Comparison of ENCODE assay signal across 15 cellular contexts in the genomic region with DNA sequence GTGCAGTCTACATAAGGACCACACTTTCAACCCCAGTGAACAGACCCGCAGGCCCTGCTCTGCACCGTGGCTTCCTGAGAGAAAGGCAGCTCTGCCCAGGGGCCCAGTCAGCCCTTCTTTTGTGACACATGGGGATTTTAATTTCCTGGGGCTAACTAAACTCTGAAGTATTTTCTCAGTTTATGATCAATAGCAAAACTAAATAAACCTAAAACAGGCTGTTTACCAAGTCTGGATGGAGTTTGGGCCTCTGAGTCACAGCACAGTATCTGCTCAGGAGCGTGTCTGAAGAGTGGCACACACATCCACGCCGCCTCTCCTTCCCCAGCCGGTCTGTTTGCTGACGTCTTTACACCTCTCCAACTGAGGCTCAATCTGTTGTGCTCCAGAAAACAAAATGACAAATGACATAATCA.
DNase-seq lines count a peak whose midpoint lies in the region; ATAC-seq, FAIRE-seq and TF ChIP-seq lines count a peak whose summit lies in the region.
"Had no signal": no experiment of that assay in that cellular context is flagged by ENCODE, and none has a peak within 500 bp of the region (broad histone marks: within the 10 kb centered on the region; RNA-seq: fewer than 3 reads in every experiment).

No MANE protein-coding gene starts in this region.

- no peak overlapping the region for H3K4me2 ChIP-seq in PC-3 (ENCODE audit: low read length)

- H3K4me3 Mint-ChIP-seq in activated T-helper 1 cell treated with anti-CD3 and anti-CD28 coated beads, Interleukin-12 subunit alpha, Interleukin-12 subunit beta, Interleukin-2, Interleukin-4 antibody, amounts not matched to agents 30 ng/mL and 10 ng/mL and 1 ng/mL, durations not matched to agents 14 hours and 24 hours and 36 hours: peak overlapping the region; percentile 42
- H3K4me3 Mint-ChIP-seq in endodermal cell: no peak overlapping the region

- intact Hi-C loops in PC-3 (cut with micrococcal nuclease): no loop called here
- intact Hi-C loops in activated T-helper 1 cell treated with anti-CD3 and anti-CD28 coated beads, Interleukin-12 subunit alpha, Interleukin-12 subunit beta, Interleukin-2, Interleukin-4 antibody, amounts not matched to agents 30 ng/mL and 10 ng/mL and 1 ng/mL, durations not matched to agents 14 hours and 24 hours and 36 hours (cut with micrococcal nuclease): loop anchor here (1.0 to 5.0 kb wide), 5 partner anchors 12 to 146 kb away; no protein-coding TSS in a partner anchor

- peak; percentile 7 for DNase-seq in NCI-H2029 treated with DMSO at 0.1 percent for 48 hours (lab: John Stamatoyannopoulos, UW)
- no peak for DNase-seq in NCI-H2029 (lab: John Stamatoyannopoulos, UW)
- DNase-seq in PC-3: no peak
- DNase-seq in activated T-helper 1 cell treated with anti-CD3 and anti-CD28 coated beads, Interleukin-12 subunit alpha, Interleukin-12 subunit beta, Interleukin-2, Interleukin-4 antibody, amounts not matched to agents 30 ng/mL and 10 ng/mL and 1 ng/mL, durations not matched to agents 14 hours and 24 hours and 36 hours (ENCODE audit: low spot score): no peak
- DNase-seq in occipital lobe (lab: John Stamatoyannopoulos, UW): peak; percentile 19
- no peak for DNase-seq in endodermal cell
- DNase-seq in D721Med (ENCODE audit: insufficient read length, low spot score): no peak
- no peak for DNase-seq in NCI-H2196 treated with DMSO at 0.1 percent for 48 hours (lab: John Stamatoyannopoulos, UW; ENCODE audit: unreplicated experiment)
- DNase-seq: COR-L47, glutamatergic neuron, islet precursor cell, MM.1S, NCI-H2107 had no signal

- peak overlapping the region; percentile 72 for H3K27ac Mint-ChIP-seq in activated T-helper 1 cell treated with anti-CD3 and anti-CD28 coated beads, Interleukin-12 subunit alpha, Interleukin-12 subunit beta, Interleukin-2, Interleukin-4 antibody, amounts not matched to agents 30 ng/mL and 10 ng/mL and 1 ng/mL, durations not matched to agents 14 hours and 24 hours and 36 hours
- no peak overlapping the region for H3K27ac Mint-ChIP-seq in endodermal cell

- H2AFZ ChIP-seq in PC-3 (ENCODE audit: low read length): no peak overlapping the region

- peaks cover 89% of the 10 kb centered on the region for H3K27me3 ChIP-seq in PC-3 (ENCODE audit: low read length)
- H3K27me3 ChIP-seq in endodermal cell (ENCODE audit: control insufficient read depth, insufficient read depth, low read length, poor library complexity, severe bottlenecking): no peaks in the 10 kb centered on the region

- no peak overlapping the region for H3K4me3 ChIP-seq in PC-3 (ENCODE audit: low read length)
- no peak overlapping the region for H3K4me3 ChIP-seq in endodermal cell (ENCODE audit: low read length)

- no peaks in the 10 kb centered on the region for H3K9me3 Mint-ChIP-seq in activated T-helper 1 cell treated with anti-CD3 and anti-CD28 coated beads, Interleukin-12 subunit alpha, Interleukin-12 subunit beta, Interleukin-2, Interleukin-4 antibody, amounts not matched to agents 30 ng/mL and 10 ng/mL and 1 ng/mL, durations not matched to agents 14 hours and 24 hours and 36 hours
- no peaks in the 10 kb centered on the region for H3K9me3 Mint-ChIP-seq in endodermal cell
- H3K9me3 Mint-ChIP-seq: activated naive CD4-positive, alpha-beta T cell treated with anti-CD3 and anti-CD28 coated beads, Interleukin-2, amount 50 U/mL, for 72 hours had no signal

- TF ChIP-seq CTCF in PC-3 (conservative IDR thresholded peaks at IDR 0.05; ENCODE audit: low read depth, low read length) (no peak), endodermal cell (conservative IDR thresholded peaks at IDR 0.05) (no peak), D721Med (IDR thresholded peaks at IDR 0.05; ENCODE audit: insufficient read depth, missing control alignments) (no peak)

- H3K36me3 ChIP-seq in PC-3 (ENCODE audit: low read depth, low read length) (no peaks in the 10 kb centered on the region), endodermal cell (ENCODE audit: control insufficient read depth, insufficient read depth, low read length) (no peaks in the 10 kb centered on the region)

- BruUV-seq in PC-3 (replicated peaks; lab: Mats Ljungman, UMichigan): no TSS peak

- H3K4me1 Mint-ChIP-seq in activated T-helper 1 cell treated with anti-CD3 and anti-CD28 coated beads, Interleukin-12 subunit alpha, Interleukin-12 subunit beta, Interleukin-2, Interleukin-4 antibody, amounts not matched to agents 30 ng/mL and 10 ng/mL and 1 ng/mL, durations not matched to agents 14 hours and 24 hours and 36 hours (ENCODE audit: low read depth): peaks cover 68% of the 10 kb centered on the region
- H3K4me1 Mint-ChIP-seq in endodermal cell: peaks cover 29% of the 10 kb centered on the region

- no peaks in the 10 kb centered on the region for H3K27me3 Mint-ChIP-seq in activated T-helper 1 cell treated with anti-CD3 and anti-CD28 coated beads, Interleukin-12 subunit alpha, Interleukin-12 subunit beta, Interleukin-2, Interleukin-4 antibody, amounts not matched to agents 30 ng/mL and 10 ng/mL and 1 ng/mL, durations not matched to agents 14 hours and 24 hours and 36 hours (ENCODE audit: insufficient read depth)
- H3K27me3 Mint-ChIP-seq in endodermal cell (ENCODE audit: insufficient read depth): no peaks in the 10 kb centered on the region

- H3K4me1 ChIP-seq in PC-3 (ENCODE audit: insufficient read depth, low read length) (no peaks in the 10 kb centered on the region), endodermal cell (ENCODE audit: control insufficient read depth, insufficient read depth, low read length) (peaks cover 5% of the 10 kb centered on the region)

- H3K79me2 ChIP-seq in PC-3 (ENCODE audit: low read length): no peaks in the 10 kb centered on the region

- CTCF ChIA-PET in PC-3 (lab: Charles Lee): no interaction called here

- 90 to 100% methylated on average over 2 to 7 of the region's 7 CpGs for WGBS in endodermal cell (ENCODE audit: insufficient coverage in 1 of 2, insufficient read length in 1 of 2), 2 experiments

- no peaks in the 10 kb centered on the region for H4K20me1 ChIP-seq in PC-3 (ENCODE audit: low read length)

- H3K9me3 ChIP-seq in PC-3 (ENCODE audit: low read length) (no peaks in the 10 kb centered on the region), endodermal cell (ENCODE audit: control insufficient read depth, low read length) (no peaks in the 10 kb centered on the region)

- POLR2A ChIA-PET in PC-3 (lab: Charles Lee; ENCODE audit: unreplicated experiment): no interaction called here

- no peaks in the 10 kb centered on the region for H3F3A ChIP-seq in PC-3 (ENCODE audit: low read length, unreplicated experiment)

- no peak overlapping the region for H3K9ac ChIP-seq in PC-3 (ENCODE audit: low read length)
- H3K9ac ChIP-seq in endodermal cell (ENCODE audit: extremely low read depth, low read length, poor library complexity, severe bottlenecking): no peak overlapping the region

- no peak overlapping the region for H3K27ac ChIP-seq in PC-3 (ENCODE audit: low read length)
- no peak overlapping the region for H3K27ac ChIP-seq in endodermal cell (ENCODE audit: low read depth, low read length)
- H3K27ac ChIP-seq: 22Rv1 had no signal

- peaks cover 2% of the 10 kb centered on the region for H3K36me3 Mint-ChIP-seq in activated T-helper 1 cell treated with anti-CD3 and anti-CD28 coated beads, Interleukin-12 subunit alpha, Interleukin-12 subunit beta, Interleukin-2, Interleukin-4 antibody, amounts not matched to agents 30 ng/mL and 10 ng/mL and 1 ng/mL, durations not matched to agents 14 hours and 24 hours and 36 hours (ENCODE audit: low read depth)
- no peaks in the 10 kb centered on the region for H3K36me3 Mint-ChIP-seq in endodermal cell (ENCODE audit: low read depth)
- H3K36me3 Mint-ChIP-seq: activated naive CD4-positive, alpha-beta T cell treated with anti-CD3 and anti-CD28 coated beads, Interleukin-2, amount 50 U/mL, for 72 hours had no signal

- ATAC-seq in PC-3: peak; percentile 33; the same call in 1 of the 2 replicates

- no peaks in the 10 kb centered on the region for H3K9me2 ChIP-seq in PC-3 (replicated peaks; ENCODE audit: low read length)

- no peak for FAIRE-seq in D721Med (lab: Jason Lieb, UNC)

Comparison
In these comparisons a context has a peak if more than half of its experiments do, and no peak if none do; other contexts are left out.
1. DNase-seq: peak in NCI-H2029 treated with DMSO at 0.1 percent for 48 hours (single experiment) and occipital lobe (single experiment); none in NCI-H2029 (single experiment), PC-3 (single experiment), activated T-helper 1 cell treated with anti-CD3 and anti-CD28 coated beads, Interleukin-12 subunit alpha, Interleukin-12 subunit beta, Interleukin-2, Interleukin-4 antibody, amounts not matched to agents 30 ng/mL and 10 ng/mL and 1 ng/mL, durations not matched to agents 14 hours and 24 hours and 36 hours (single experiment), endodermal cell (single experiment), D721Med (single experiment) and NCI-H2196 treated with DMSO at 0.1 percent for 48 hours (single experiment).